ENCODE assay signal across 14 cellular contexts in the genomic region with DNA sequence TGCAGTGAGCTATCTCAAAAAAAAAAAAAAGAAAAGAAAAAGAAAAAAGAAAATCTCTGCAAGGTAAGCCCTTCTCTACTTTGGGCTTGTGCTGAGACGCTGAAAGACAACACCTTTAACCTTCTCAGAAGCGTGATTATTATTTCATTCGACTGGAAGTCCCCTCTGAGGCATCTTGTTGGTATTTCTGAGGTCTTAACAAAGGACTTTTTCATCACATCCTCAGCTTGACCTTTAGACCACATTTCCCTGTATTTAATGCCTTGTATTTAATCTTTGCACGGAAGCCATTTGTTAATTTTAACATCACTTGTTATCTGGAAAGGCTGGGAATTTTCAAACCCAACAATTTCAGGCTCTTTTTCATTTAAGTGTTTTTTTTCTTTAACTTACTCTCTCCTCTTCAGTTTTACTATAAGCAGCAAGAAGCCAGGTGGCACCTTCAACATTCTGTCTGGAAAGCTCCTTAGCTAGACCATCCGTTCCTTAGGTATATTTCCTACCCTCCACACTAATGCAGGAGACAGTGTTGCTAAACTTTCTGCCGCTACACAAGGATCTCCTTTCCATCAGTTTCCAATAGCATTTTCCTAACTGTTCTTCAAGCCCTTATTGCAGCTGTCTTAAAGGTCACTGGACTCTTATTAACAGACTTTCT. TPM values are rescaled to one million over a fixed set of nuclear protein-coding genes. Genes with fewer than 3 reads are reported as not detected.
A peak's percentile ranks its signal among the peaks of the same experiment; 100 is the strongest.
DNase-seq lines count a peak whose midpoint lies in the region; ATAC-seq and TF ChIP-seq lines count a peak whose summit lies in the region.
"Had no signal": no experiment of that assay in that cellular context is flagged by ENCODE, and none has a peak within 500 bp of the region (broad histone marks: within the 10 kb centered on the region; RNA-seq: fewer than 3 reads in every experiment).

No MANE protein-coding gene starts in this region.

- in situ Hi-C loops in Panc1 (cut with HindIII; ENCODE audit: low pct_unique_long_range_greater_than_20kb, low sequenced_read_pairs): no loop called here

- ATAC-seq in Panc1: no peak
- no peak for ATAC-seq in HG03139 (IDR thresholded peaks at IDR 0.05; ENCODE audit: unreplicated experiment)
- ATAC-seq: effector memory CD8-positive, alpha-beta T cell; GM23338; stimulated activated memory B cell treated with anti-CD40 and anti-IgM and Interleukin-4, amounts not matched to agents 10 μg/mL and 1 μg/mL and 100 μg/mL, for 72 hours had no signal

- CTCF ChIA-PET in Panc1 (lab: Charles Lee): interaction anchor here (0.6 kb wide), 1 partner anchor 13 kb away, joined by 4 read pairs; no protein-coding TSS in a partner anchor

- intact Hi-C loops in Panc1 (cut with micrococcal nuclease; ENCODE audit: unreplicated experiment): loop anchor here (10.0 kb wide), 1 partner anchor 109 kb away; a partner anchor contains a TSS
- intact Hi-C loops in posterior vena cava (cut with DNase I): no loop called here
- intact Hi-C loops in sigmoid colon (cut with DNase I): no loop called here

- no peak for TF ChIP-seq POLR2A in sigmoid colon (IDR thresholded peaks at IDR 0.05)

- no peak overlapping the region for H3K4me3 ChIP-seq in Panc1 (ENCODE audit: low read depth in 2 of 2, low read length in 2 of 2)
- no peak overlapping the region for H3K4me3 ChIP-seq in sigmoid colon
- H3K4me3 ChIP-seq: GM23338 had no signal

- TSS peak; percentile 48 for BruUV-seq in Panc1 (replicated peaks; lab: Mats Ljungman, UMichigan)

- no peak for TF ChIP-seq EP300 in sigmoid colon (IDR thresholded peaks at IDR 0.05)

- no peaks in the 10 kb centered on the region for H3K9me3 ChIP-seq in Panc1 (ENCODE audit: control insufficient read depth, insufficient read depth, low read depth, low read length)
- H3K9me3 ChIP-seq in sigmoid colon: no peaks in the 10 kb centered on the region

- H3K4me1 ChIP-seq in Panc1 (ENCODE audit: control insufficient read depth, insufficient read depth, low read length) (no peaks in the 10 kb centered on the region), sigmoid colon (no peaks in the 10 kb centered on the region)

- no peak overlapping the region for H3K27ac ChIP-seq in Panc1 (ENCODE audit: low read length)
- no peak overlapping the region for H3K27ac ChIP-seq in sigmoid colon

- H3K36me3 ChIP-seq in Panc1 (ENCODE audit: control insufficient read depth, insufficient read depth, low read length) (peaks cover 11% of the 10 kb centered on the region; the same call in 1 of the 2 replicates), sigmoid colon (peaks cover 0 to 42% (median 3%) of the 10 kb centered on the region in 4 donors)

- 65 to 75% methylated on average over 6 of the region's 6 CpGs for WGBS in sigmoid colon, 2 donors

- POLR2A ChIA-PET in Panc1 (lab: Charles Lee): no interaction called here

- DNase-seq in COLO829 (ENCODE audit: low spot score) (peak; percentile 89), Panc1 (ENCODE audit: low read depth, low spot score) (no peak), iris pigment epithelial cell (ENCODE audit: low read depth) (peak; percentile 84), posterior vena cava (ENCODE audit: low spot score) (no peak), sigmoid colon (no peak)
- DNase-seq: activated CD4-positive, alpha-beta T cell treated with anti-CD3 and anti-CD28 coated beads for 4 hours; effector memory CD8-positive, alpha-beta T cell; NCI-H1694 treated with DMSO at 0.1 percent for 48 hours; NCI-H526 treated with DMSO at 0.1 percent for 48 hours; retina had no signal

- H3K27me3 ChIP-seq in Panc1 (ENCODE audit: control insufficient read depth, insufficient read depth, low read length) (no peaks in the 10 kb centered on the region), sigmoid colon (no peaks in the 10 kb centered on the region)

- TF ChIP-seq CTCF in Panc1 (IDR thresholded peaks at IDR 0.05) (no peak), sigmoid colon (IDR thresholded peaks at IDR 0.05) (no peak)

RNA-seq across cellular contexts. Expression of a gene that starts 10.3 kb away (rescaled TPM):
- total RNA-seq in Panc1 (2021; ENCODE audit: unreplicated experiment) (45.7 TPM), posterior vena cava (10 to 100 TPM; 13.1 to 16.1 TPM), sigmoid colon (10 to 100 TPM in 3 of 4 donors, 1 to 10 TPM in 1; 9.8 to 20.5 (median 14.1) TPM)
- polyA plus RNA-seq in Panc1 (2012; ENCODE audit: insufficient read length): 42.5 TPM
- polyA plus RNA-seq in sigmoid colon: 10 to 100 TPM in 2 of 3 donors, 1 to 10 TPM in 1; 5.4 to 26.1 (median 18.7) TPM

RNA-seq across cellular contexts. Expression of a gene that starts 15.4 kb away (rescaled TPM):
- total RNA-seq in Panc1 (2021; ENCODE audit: unreplicated experiment) (87.0 TPM), posterior vena cava (under 1 TPM; 0.33 to 0.51 TPM), sigmoid colon (1 to 10 TPM in 2 of 4 donors, under 1 TPM in 1, not detected in 1; 0.95 to 2.2 (median 2.1) TPM)
- polyA plus RNA-seq in Panc1 (2012; ENCODE audit: insufficient read length): 129 TPM
- polyA plus RNA-seq in sigmoid colon: 1 to 10 TPM; 2.4 to 3.4 (median 3.2) TPM

RNA-seq across cellular contexts. Expression of a gene that starts 16.4 kb away (rescaled TPM):
- total RNA-seq in Panc1 (2021; ENCODE audit: unreplicated experiment) (70.7 TPM), posterior vena cava (1 to 10 TPM in 1 of 2 donors, under 1 TPM in 1; 0.86 to 1.2 TPM), sigmoid colon (1 to 10 TPM in 3 of 4 donors, under 1 TPM in 1; 0.66 to 9.1 (median 1.4) TPM)
- 123 TPM for polyA plus RNA-seq in Panc1 (2012; ENCODE audit: insufficient read length)
- 1 to 10 TPM in 2 of 3 donors, under 1 TPM in 1; 0.60 to 6.2 (median 1.6) TPM for polyA plus RNA-seq in sigmoid colon
- total RNA-seq: T-helper 2 cell treated with Interferon-gamma antibody and Interleukin-4, amounts not matched to agents 100 ng/mL and 5 ng/mL, for 36 hours had no signal

RNA-seq across cellular contexts. Expression of a gene that starts 46.2 kb away (rescaled TPM):
- total RNA-seq in Panc1 (2021; ENCODE audit: unreplicated experiment) (161 TPM), posterior vena cava (10 to 100 TPM; 58.4 to 80.9 TPM), sigmoid colon (100 to 1,000 TPM; 103 to 136 (median 112) TPM)
- polyA plus RNA-seq in Panc1 (2012; ENCODE audit: insufficient read length): 219 TPM
- polyA plus RNA-seq in sigmoid colon: 100 to 1,000 TPM; 178 to 314 (median 297) TPM

RNA-seq across cellular contexts. Expression of a gene that starts 52.7 kb away (rescaled TPM):
- total RNA-seq in Panc1 (2021; ENCODE audit: unreplicated experiment) (71.6 TPM), posterior vena cava (10 to 100 TPM; 54.6 to 75.6 TPM), sigmoid colon (100 to 1,000 TPM; 107 to 120 (median 111) TPM)
- 136 TPM for polyA plus RNA-seq in Panc1 (2012; ENCODE audit: insufficient read length)
- polyA plus RNA-seq in sigmoid colon: 10 to 100 TPM; 39.8 to 76.2 (median 51.1) TPM

Comparison
In these comparisons a context has a peak if more than half of its experiments do, and no peak if none do; other contexts are left out.
1. DNase-seq: peak in COLO829 (single experiment) and iris pigment epithelial cell (single experiment); none in Panc1 (single experiment), posterior vena cava (single experiment) and sigmoid colon (single experiment).
2. RNA of a gene that starts 15.4 kb away (total RNA-seq): 87.0 TPM in Panc1 (single experiment); 0.95 to 2.2 TPM in sigmoid colon and 0.33 to 0.51 TPM in posterior vena cava; every median in the first group is over 10 times any median in the second.